25 cellular contexts compared by ENCODE assay signal in the genomic region with DNA sequence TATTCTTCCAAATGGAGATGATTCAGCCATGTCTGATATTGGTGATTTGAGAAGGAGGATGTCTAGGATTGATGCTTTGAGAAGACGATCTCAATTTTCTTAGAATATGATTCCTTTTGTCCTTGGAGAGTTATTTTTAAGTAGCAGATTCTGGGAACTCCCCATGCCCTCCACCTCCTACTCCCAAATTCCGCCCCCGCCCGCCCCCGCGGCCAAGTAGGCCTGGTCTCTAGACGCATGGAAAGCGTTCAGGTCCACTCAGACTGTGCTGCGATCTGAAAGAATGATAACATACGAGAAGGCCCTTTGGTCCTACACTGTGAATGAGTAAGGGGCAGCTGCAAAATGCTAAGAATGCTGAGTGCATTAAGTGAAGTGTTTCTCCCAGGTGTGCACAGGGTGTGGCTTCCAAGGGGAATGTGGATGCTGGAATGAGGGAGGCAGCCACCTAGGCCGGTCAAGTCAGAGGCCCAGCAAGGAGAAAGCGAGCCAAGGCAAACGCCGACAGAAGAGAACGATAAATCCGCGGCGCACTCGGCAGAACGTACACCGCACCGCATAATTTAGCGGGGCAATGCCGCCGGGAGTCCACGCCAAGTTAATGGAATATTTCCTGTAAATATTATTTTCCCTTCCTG.
"Had no signal": no experiment of that assay in that cellular context is flagged by ENCODE, and none has a peak within 500 bp of the region (broad histone marks: within the 10 kb centered on the region; RNA-seq: fewer than 3 reads in every experiment).

No MANE protein-coding gene starts in this region.

- H3K4me2 ChIP-seq: smooth muscle cell had no signal

- H3K27me3 ChIP-seq: brain microvascular endothelial cell, sigmoid colon, stomach, suprapubic skin, tibial nerve had no signal

- DNase-seq: activated CD4-positive, alpha-beta T cell treated with anti-CD3 and anti-CD28 coated beads, Interleukin-2, amount 10 ng/mL, durations not matched to agents 24 days and 14 days; activated CD8-positive, alpha-beta memory T cell treated with anti-CD3 and anti-CD28 coated beads, Interleukin-2, amount 10 ng/mL, durations not matched to agents 7 days and 5 days; activated CD8-positive, alpha-beta T cell treated with anti-CD3 and anti-CD28 coated beads for 36 hours; activated effector memory CD4-positive, alpha-beta T cell treated with anti-CD3 and anti-CD28 coated beads, Interleukin-2, amount 50 U/mL, for 16 hours; activated T-cell treated with anti-CD3 and anti-CD28 coated beads for 4 hours; anterior cingulate cortex; brain microvascular endothelial cell; central memory CD4-positive, alpha-beta T cell; effector memory CD4-positive, alpha-beta T cell; foreskin melanocyte; hippocampal formation; left cardiac atrium; nucleus accumbens; retina; sigmoid colon; stimulated activated CD4-positive, alpha-beta T cell treated with anti-CD3 and anti-CD28 coated beads, Interleukin-15, amount 100 ng/mL, for 24 hours; stomach; SW 1271 had no signal

- H3K4me1 Mint-ChIP-seq: activated CD4-positive, alpha-beta T cell treated with anti-CD3 and anti-CD28 coated beads, Interleukin-2, amount 10 ng/mL, durations not matched to agents 24 days and 14 days; activated CD8-positive, alpha-beta memory T cell treated with anti-CD3 and anti-CD28 coated beads, Interleukin-2, amount 10 ng/mL, durations not matched to agents 7 days and 5 days; activated naive CD4-positive, alpha-beta T cell treated with anti-CD3 and anti-CD28 coated beads, Interleukin-2, amount 50 U/mL, for 24 hours; stimulated activated memory B cell treated with anti-CD40 and anti-IgM and Interleukin-4, amounts not matched to agents 10 μg/mL and 1 μg/mL and 100 μg/mL, for 72 hours had no signal

- H3K27ac Mint-ChIP-seq: activated CD4-positive, alpha-beta T cell treated with anti-CD3 and anti-CD28 coated beads, Interleukin-2, amount 10 ng/mL, durations not matched to agents 24 days and 14 days; activated CD8-positive, alpha-beta memory T cell treated with anti-CD3 and anti-CD28 coated beads, Interleukin-2, amount 10 ng/mL, durations not matched to agents 7 days and 5 days; activated CD8-positive, alpha-beta T cell treated with anti-CD3 and anti-CD28 coated beads for 36 hours; activated naive CD4-positive, alpha-beta T cell treated with anti-CD3 and anti-CD28 coated beads, Interleukin-2, amount 50 U/mL, for 24 hours; stimulated activated memory B cell treated with anti-CD40 and anti-IgM and Interleukin-4, amounts not matched to agents 10 μg/mL and 1 μg/mL and 100 μg/mL, for 72 hours had no signal

- H3K27ac ChIP-seq: brain microvascular endothelial cell, sigmoid colon, SK-N-MC, stomach, suprapubic skin, tibial nerve had no signal

- H3K9me3 Mint-ChIP-seq: activated CD4-positive, alpha-beta T cell treated with anti-CD3 and anti-CD28 coated beads, Interleukin-2, amount 10 ng/mL, durations not matched to agents 24 days and 14 days; activated CD8-positive, alpha-beta T cell treated with anti-CD3 and anti-CD28 coated beads for 36 hours; activated naive CD4-positive, alpha-beta T cell treated with anti-CD3 and anti-CD28 coated beads, Interleukin-2, amount 50 U/mL, for 24 hours; stimulated activated memory B cell treated with anti-CD40 and anti-IgM and Interleukin-4, amounts not matched to agents 10 μg/mL and 1 μg/mL and 100 μg/mL, for 72 hours had no signal

- H3K4me3 ChIP-seq: sigmoid colon, SK-N-MC, smooth muscle cell, stomach, suprapubic skin, tibial nerve had no signal

- H3K9me3 ChIP-seq: sigmoid colon, stomach, suprapubic skin, tibial nerve had no signal

- H3K4me3 Mint-ChIP-seq: activated CD4-positive, alpha-beta T cell treated with anti-CD3 and anti-CD28 coated beads, Interleukin-2, amount 10 ng/mL, durations not matched to agents 24 days and 14 days; activated CD8-positive, alpha-beta memory T cell treated with anti-CD3 and anti-CD28 coated beads, Interleukin-2, amount 10 ng/mL, durations not matched to agents 7 days and 5 days; activated CD8-positive, alpha-beta T cell treated with anti-CD3 and anti-CD28 coated beads for 36 hours; activated naive CD4-positive, alpha-beta T cell treated with anti-CD3 and anti-CD28 coated beads, Interleukin-2, amount 50 U/mL, for 24 hours; stimulated activated memory B cell treated with anti-CD40 and anti-IgM and Interleukin-4, amounts not matched to agents 10 μg/mL and 1 μg/mL and 100 μg/mL, for 72 hours had no signal

- H3K4me1 ChIP-seq: sigmoid colon, stomach had no signal

- H3K27me3 Mint-ChIP-seq: activated CD8-positive, alpha-beta T cell treated with anti-CD3 and anti-CD28 coated beads for 36 hours; activated naive CD4-positive, alpha-beta T cell treated with anti-CD3 and anti-CD28 coated beads, Interleukin-2, amount 50 U/mL, for 24 hours had no signal

- ATAC-seq: activated CD4-positive, CD25-positive, alpha-beta regulatory T cell treated with anti-CD3 and anti-CD28 coated beads, Interleukin-2, amount 50 U/mL, for 24 hours; activated CD8-positive, alpha-beta memory T cell treated with anti-CD3 and anti-CD28 coated beads, Interleukin-2, amount 10 ng/mL, durations not matched to agents 7 days and 5 days; activated CD8-positive, alpha-beta T cell treated with anti-CD3 and anti-CD28 coated beads for 36 hours; left cardiac atrium; stimulated activated memory B cell treated with anti-CD40 and anti-IgM and Interleukin-4, amounts not matched to agents 10 μg/mL and 1 μg/mL and 100 μg/mL, for 72 hours had no signal

- H3K36me3 Mint-ChIP-seq: activated CD8-positive, alpha-beta memory T cell treated with anti-CD3 and anti-CD28 coated beads, Interleukin-2, amount 10 ng/mL, durations not matched to agents 7 days and 5 days; activated naive CD4-positive, alpha-beta T cell treated with anti-CD3 and anti-CD28 coated beads, Interleukin-2, amount 50 U/mL, for 24 hours; stimulated activated memory B cell treated with anti-CD40 and anti-IgM and Interleukin-4, amounts not matched to agents 10 μg/mL and 1 μg/mL and 100 μg/mL, for 72 hours had no signal
